In genomic region chr1:205512059-205513045, GRCh38 we compare ENCODE assay signal across 1 cellular context.
TF ChIP-seq lines count a peak whose summit lies in the region.

No MANE protein-coding gene starts in this region.

TF ChIP-seq in GM23338, 12 proteins besides CTCF, POLR2A, EP300 and RAD21:
- TF ChIP-seq JUNB (IDR thresholded peaks at IDR 0.05; ENCODE audit: unreplicated experiment) (no peak), ZNF331 (CRISPR knock-in tag; IDR thresholded peaks at IDR 0.05; ENCODE audit: low read depth) (no peak)
